In genomic region chr19:38045554-38046253, GRCh38 we compare ENCODE assay signal across 16 cellular contexts.
A peak's percentile ranks its signal among the peaks of the same experiment; 100 is the strongest.
DNase-seq lines count a peak whose midpoint lies in the region; ATAC-seq and TF ChIP-seq lines count a peak whose summit lies in the region.
"Had no signal": no experiment of that assay in that cellular context is flagged by ENCODE, and none has a peak within 500 bp of the region (broad histone marks: within the 10 kb centered on the region; RNA-seq: fewer than 3 reads in every experiment).

No MANE protein-coding gene starts in this region.

- H3K27me3 ChIP-seq in CD4-positive, alpha-beta T cell (ENCODE audit: control insufficient read depth, insufficient read depth, low read length): no peaks in the 10 kb centered on the region
- H3K27me3 ChIP-seq: suprapubic skin had no signal

- H3K9me3 Mint-ChIP-seq in CD4-positive, alpha-beta T cell: no peaks in the 10 kb centered on the region
- H3K9me3 Mint-ChIP-seq in activated B cell treated with CpG ODN at 0.5 μM for 24 hours (no peaks in the 10 kb centered on the region), naive B cell (no peaks in the 10 kb centered on the region)

- H3K36me3 Mint-ChIP-seq in CD4-positive, alpha-beta T cell (ENCODE audit: low read depth): no peaks in the 10 kb centered on the region
- H3K36me3 Mint-ChIP-seq in activated B cell treated with CpG ODN at 0.5 μM for 24 hours (ENCODE audit: low read depth) (peaks cover 11% of the 10 kb centered on the region), naive B cell (no peaks in the 10 kb centered on the region)

- intact Hi-C loops in CD4-positive, alpha-beta T cell (cut with DNase I, micrococcal nuclease): no loop called here
- intact Hi-C loops in activated B cell treated with CpG ODN at 0.5 μM for 24 hours (cut with micrococcal nuclease): loop anchor here (1.0 to 5.0 kb wide), 4 partner anchors 11 to 292 kb away; partner anchors contain the start of gene CATSPERG

- no peaks in the 10 kb centered on the region for H3K27me3 Mint-ChIP-seq in CD4-positive, alpha-beta T cell
- no peaks in the 10 kb centered on the region for H3K27me3 Mint-ChIP-seq in activated B cell treated with CpG ODN at 0.5 μM for 24 hours
- H3K27me3 Mint-ChIP-seq in naive B cell: no peaks in the 10 kb centered on the region

- in situ Hi-C loops in GM13976 (cut with MboI; ENCODE audit: low sequenced_read_pairs, unreplicated experiment): loop anchor here (10.0 kb wide), 1 partner anchor 131 kb away; no protein-coding TSS in a partner anchor

- TF ChIP-seq CTCF in CD4-positive, alpha-beta T cell (IDR thresholded peaks at IDR 0.05): no peak
- TF ChIP-seq CTCF in GM13976 (IDR thresholded peaks at IDR 0.05; ENCODE audit: borderline replicate concordance, control extremely low read depth, extremely low read depth, insufficient read depth, missing control alignments): no peak
- no peak for TF ChIP-seq CTCF in activated B cell treated with CpG ODN at 0.5 μM for 24 hours (IDR thresholded peaks at IDR 0.05)

- POLR2A ChIA-PET in CD4-positive, alpha-beta T cell (lab: Charles Lee): no interaction called here
- POLR2A ChIA-PET in activated B cell treated with CpG ODN at 0.5 μM for 24 hours (lab: Charles Lee): interaction anchor here (0.6 to 9.6 kb wide), 24 partner anchors 11 to 218 kb away, joined by 3 to 192 read pairs (median 7); partner anchors contain the start of genes SIPA1L3 and WDR87

- H3K27ac Mint-ChIP-seq in CD4-positive, alpha-beta T cell: peak overlapping the region; percentile 98
- H3K27ac Mint-ChIP-seq in activated B cell treated with CpG ODN at 0.5 μM for 24 hours (peak overlapping the region; percentile 99), naive B cell (peak overlapping the region; percentile 98 to 100 (median 99))

- no peak for DNase-seq in CD4-positive, alpha-beta T cell
- DNase-seq in GM13976 (ENCODE audit: low spot score): peak; percentile 32
- no peak for DNase-seq in activated B cell treated with CpG ODN at 0.5 μM for 24 hours
- no peak for DNase-seq in naive B cell
- DNase-seq in MV-4-11 (lab: John Stamatoyannopoulos, UW): no peak
- DNase-seq: activated T-cell treated with anti-CD3 and anti-CD28 coated beads, Interleukin-2, amount 50 U/mL, for 1 hour; AML-193; aorta; dermis blood vessel endothelial cell; DMS79 treated with DMSO at 0.1 percent for 48 hours; hippocampal formation; left cardiac atrium; psoas muscle had no signal

- CTCF ChIA-PET in CD4-positive, alpha-beta T cell (lab: Charles Lee): no interaction called here
- CTCF ChIA-PET in activated B cell treated with CpG ODN at 0.5 μM for 24 hours (lab: Charles Lee): interaction anchor here (0.6 to 6.7 kb wide), 10 partner anchors 11 to 468 kb away, joined by 3 to 77 read pairs (median 6); partner anchors contain the start of genes SIPA1L3 and WDR87

- H3K4me3 Mint-ChIP-seq in CD4-positive, alpha-beta T cell: peak overlapping the region; percentile 23
- peak overlapping the region; percentile 70 for H3K4me3 Mint-ChIP-seq in activated B cell treated with CpG ODN at 0.5 μM for 24 hours
- peak overlapping the region; percentile 39 to 91 (median 76) for H3K4me3 Mint-ChIP-seq in naive B cell

- peaks cover 47% of the 10 kb centered on the region for H3K4me1 Mint-ChIP-seq in CD4-positive, alpha-beta T cell (ENCODE audit: low read depth)
- H3K4me1 Mint-ChIP-seq in activated B cell treated with CpG ODN at 0.5 μM for 24 hours (peaks cover 80% of the 10 kb centered on the region), naive B cell (peaks cover 60 to 83% (median 80%) of the 10 kb centered on the region in 3 donors)

- no peaks in the 10 kb centered on the region for H3K9me3 ChIP-seq in CD4-positive, alpha-beta T cell (ENCODE audit: control insufficient read depth, low read length)
- H3K9me3 ChIP-seq: psoas muscle, suprapubic skin had no signal

- H3K27ac ChIP-seq in CD4-positive, alpha-beta T cell (ENCODE audit: low read depth, low read length): no peak overlapping the region
- H3K27ac ChIP-seq: psoas muscle, suprapubic skin had no signal

- no peak for ATAC-seq in CD4-positive, alpha-beta T cell (ENCODE audit: poor library complexity)
- ATAC-seq in activated B cell treated with CpG ODN at 0.5 μM for 24 hours (ENCODE audit: low read depth) (no peak), naive B cell (ENCODE audit: low read depth in 2 of 2) (no peak), HG03045 (IDR thresholded peaks at IDR 0.05; ENCODE audit: unreplicated experiment) (no peak), GM18909 (IDR thresholded peaks at IDR 0.05; ENCODE audit: poor library complexity, unreplicated experiment) (no peak)
- ATAC-seq: left cardiac atrium, psoas muscle had no signal

Comparison
In these comparisons a context has a peak if more than half of its experiments do, and no peak if none do; other contexts are left out.
1. H3K4me3 Mint-ChIP-seq: peak in every context shown above with its lines; median percentile 76 in naive B cell; 70 in activated B cell treated with CpG ODN at 0.5 μM for 24 hours; 23 in CD4-positive, alpha-beta T cell.